Comparison of ENCODE assay signal across 22 cellular contexts in the genomic region with DNA sequence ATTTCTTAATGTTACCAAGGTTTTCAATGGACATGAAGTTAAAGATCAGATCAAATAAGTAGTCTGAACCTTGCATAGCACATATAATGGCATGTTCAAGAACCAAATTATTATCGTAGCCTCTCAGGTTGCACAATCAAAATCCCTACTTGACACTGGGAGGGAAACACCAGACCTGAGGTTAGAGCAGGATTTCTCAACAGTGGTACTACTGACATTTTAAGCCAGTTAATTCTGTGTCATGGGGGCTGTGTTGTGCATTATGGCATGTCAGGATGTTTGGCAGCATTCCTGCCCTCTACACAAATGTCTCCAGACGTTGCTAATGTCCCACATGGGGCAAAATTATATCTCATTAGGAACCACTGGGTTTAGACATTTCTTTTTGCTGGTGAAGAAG.
"Had no signal": no experiment of that assay in that cellular context is flagged by ENCODE, and none has a peak within 500 bp of the region (broad histone marks: within the 10 kb centered on the region; RNA-seq: fewer than 3 reads in every experiment).

No MANE protein-coding gene starts in this region.

- DNase-seq: activated CD4-positive, alpha-beta T cell treated with anti-CD3 and anti-CD28 coated beads, Interleukin-2, amount 50 U/mL, for 1 hour; activated CD8-positive, alpha-beta memory T cell treated with anti-CD3 and anti-CD28 coated beads for 24 hours; activated gamma-delta T cell treated with Interleukin-2 at 50 U/mL for 16 hours; amniotic stem cell; effector memory CD8-positive, alpha-beta T cell; esophagus squamous epithelium; foreskin melanocyte; hypothalamus; kidney; occipital lobe; posterior cingulate gyrus; stimulated activated naive CD8-positive, alpha-beta T cell treated with anti-CD3 and anti-CD28 coated beads, Interleukin-15, Interleukin-2, amounts not matched to agents 100 U/mL and 50 U/mL, for 24 hours; substantia nigra; T1000; tibial artery; uterus had no signal

- H3K4me1 ChIP-seq: esophagus squamous epithelium, right atrium auricular region, tibial artery, uterus had no signal

- H3K27me3 ChIP-seq: cardiac muscle cell, esophagus squamous epithelium, right atrium auricular region, tibial artery, uterus had no signal

- H3K9me3 ChIP-seq: esophagus squamous epithelium, right atrium auricular region, tibial artery, uterus had no signal

- ATAC-seq: activated CD4-positive, CD25-positive, alpha-beta regulatory T cell treated with anti-CD3 and anti-CD28 coated beads, Interleukin-2, amount 50 U/mL, for 24 hours; activated naive CD4-positive, alpha-beta T cell treated with anti-CD3 and anti-CD28 coated beads, Interleukin-2, amount 50 U/mL, for 72 hours; effector memory CD8-positive, alpha-beta T cell; left lobe of liver; stimulated activated naive CD8-positive, alpha-beta T cell treated with anti-CD3 and anti-CD28 coated beads, Interleukin-15, Interleukin-2, amounts not matched to agents 100 U/mL and 50 U/mL, for 24 hours had no signal

- H3K4me3 ChIP-seq: cardiac muscle cell, esophagus squamous epithelium, right atrium auricular region, skin epidermis, tibial artery, uterus had no signal

- H3K27me3 Mint-ChIP-seq: effector memory CD8-positive, alpha-beta T cell had no signal

- H3K9me3 Mint-ChIP-seq: activated naive CD4-positive, alpha-beta T cell treated with anti-CD3 and anti-CD28 coated beads, Interleukin-2, amount 50 U/mL, for 72 hours; effector memory CD8-positive, alpha-beta T cell had no signal

- H3K4me3 Mint-ChIP-seq: effector memory CD8-positive, alpha-beta T cell had no signal

- H3K27ac ChIP-seq: cardiac muscle cell, esophagus squamous epithelium, right atrium auricular region, skin epidermis, tibial artery, uterus had no signal
